In the genomic region with DNA sequence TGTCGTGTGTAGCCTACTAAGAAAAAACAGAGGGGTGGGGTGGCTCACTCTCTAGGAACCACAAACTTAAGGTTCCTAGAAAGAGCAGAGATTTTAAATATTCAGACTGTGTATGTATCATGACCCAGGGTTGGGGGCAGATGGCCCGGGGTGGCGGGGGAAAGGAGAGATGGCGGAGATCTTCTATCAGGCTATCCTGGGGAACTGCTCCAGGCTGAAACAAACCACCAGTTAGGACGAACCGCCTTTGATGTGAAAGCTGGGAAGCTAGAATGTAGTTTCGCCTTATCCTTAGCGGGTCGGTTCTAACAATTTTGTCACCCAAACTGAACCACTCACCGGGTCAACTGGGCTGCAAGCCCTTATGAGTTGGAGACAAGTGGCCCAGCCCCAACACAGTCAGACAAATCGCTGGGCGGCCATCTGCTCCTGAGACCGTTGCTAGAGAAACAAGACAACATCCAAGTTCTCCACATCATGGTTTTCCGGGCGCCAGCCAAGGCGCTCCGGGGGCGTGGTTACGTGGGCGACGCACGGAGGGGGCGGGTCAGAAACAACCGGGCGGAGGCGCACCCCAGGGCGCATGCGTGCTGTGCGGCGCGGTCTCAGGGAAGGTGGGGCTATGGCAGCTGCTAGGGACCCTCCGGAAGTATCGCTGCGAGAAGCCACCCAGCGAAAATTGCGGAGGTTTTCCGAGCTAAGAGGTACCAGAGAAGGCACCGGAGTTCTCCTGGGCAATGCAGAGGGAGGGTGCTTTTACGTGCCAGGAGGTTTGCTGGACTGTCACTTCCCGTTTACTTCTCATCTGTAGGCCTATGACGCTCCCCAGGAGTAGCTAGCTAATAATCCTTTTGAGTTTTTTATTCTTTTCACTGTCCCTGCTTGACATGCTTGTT, we compare ENCODE assay signal across 1 cellular context.
TF ChIP-seq lines count a peak whose summit lies in the region.

A gene (plus strand): TSS at position 586 of the 896 bp plus-strand sequence. CDS start 37 bp downstream, at position 623.
A gene with protein sequence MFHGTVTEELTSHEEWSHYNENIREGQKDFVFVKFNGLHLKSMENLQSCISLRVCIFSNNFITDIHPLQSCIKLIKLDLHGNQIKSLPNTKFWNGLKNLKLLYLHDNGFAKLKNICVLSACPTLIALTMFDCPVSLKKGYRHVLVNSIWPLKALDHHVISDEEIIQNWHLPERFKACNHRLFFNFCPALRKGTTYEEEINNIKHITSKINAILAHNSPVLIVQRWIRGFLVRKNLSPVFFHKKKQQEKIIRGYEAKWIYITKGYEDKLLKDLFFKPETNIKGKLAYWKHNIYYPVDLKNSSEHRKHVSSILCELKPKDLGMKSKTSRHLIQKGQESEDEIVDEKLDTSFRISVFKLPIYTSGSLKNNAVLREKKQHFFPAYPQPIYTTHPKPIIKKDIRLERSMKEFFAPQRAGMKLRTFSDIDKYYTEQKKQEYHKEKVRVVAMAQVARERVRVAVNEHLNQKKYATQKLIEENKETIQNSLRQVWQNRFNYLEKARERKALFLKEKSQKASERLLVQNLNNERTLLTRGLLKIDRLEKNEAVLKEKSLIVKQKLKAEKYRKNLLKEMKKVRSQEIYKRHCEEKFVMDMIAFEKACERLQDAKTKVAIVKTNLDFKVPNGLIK (minus strand): TSS at position 520 of the 896 bp plus-strand sequence. CDS start 14,492 bp downstream, outside the sequence.

TF ChIP-seq in HepG2, 621 proteins besides CTCF, POLR2A, EP300 and RAD21 (continued from another document and continues in another):
- TF ChIP-seq PRPF4 (IDR thresholded peaks at IDR 0.05; ENCODE audit: low read depth, low read length, poor library complexity, severe bottlenecking) (no peak), NFIC (IDR thresholded peaks at IDR 0.05; ENCODE audit: low read length) (no peak), RCOR2 (CRISPR knock-in tag; IDR thresholded peaks at IDR 0.05) (no peak), RBFOX2 (IDR thresholded peaks at IDR 0.05; ENCODE audit: low read depth, low read length) (peak; percentile 80), TMF1 (CRISPR knock-in tag; IDR thresholded peaks at IDR 0.05; ENCODE audit: low read depth) (no peak), NFE2L1 (CRISPR knock-in tag; IDR thresholded peaks at IDR 0.05; ENCODE audit: borderline replicate concordance) (no peak), DR1 (CRISPR knock-in tag; IDR thresholded peaks at IDR 0.05) (no peak), HOXA3 (CRISPR knock-in tag; IDR thresholded peaks at IDR 0.05) (peak; percentile 71; the same call in 1 of the 2 replicates), SAP130 (CRISPR knock-in tag; IDR thresholded peaks at IDR 0.05; ENCODE audit: low read depth) (peak; percentile 81), KLF13 (CRISPR knock-in tag; IDR thresholded peaks at IDR 0.05) (no peak), RFX5 (IDR thresholded peaks at IDR 0.05; ENCODE audit: low read depth, low read length) (no peak), ZSCAN9 (CRISPR knock-in tag; IDR thresholded peaks at IDR 0.05; ENCODE audit: borderline replicate concordance) (no peak), GABPA (IDR thresholded peaks at IDR 0.05; ENCODE audit: low read depth, low read length) (no peak), GABPA (CRISPR knock-in tag; IDR thresholded peaks at IDR 0.05; ENCODE audit: low read depth) (peak; percentile 73; the same call in 1 of the 2 replicates), ZNF30 (CRISPR knock-in tag; IDR thresholded peaks at IDR 0.05) (no peak), ATAD3A (CRISPR knock-in tag; IDR thresholded peaks at IDR 0.05) (no peak), NFKB2 (CRISPR knock-in tag; IDR thresholded peaks at IDR 0.05; ENCODE audit: borderline replicate concordance) (peak; percentile 77; the same call in 1 of the 2 replicates), ZNF230 (CRISPR knock-in tag; IDR thresholded peaks at IDR 0.05) (no peak), ZNF207 (IDR thresholded peaks at IDR 0.05; ENCODE audit: borderline replicate concordance) (no peak), TBL1XR1 (IDR thresholded peaks at IDR 0.05; ENCODE audit: borderline replicate concordance, low read length, partially characterized antibody) (no peak), SYNCRIP (IDR thresholded peaks at IDR 0.05; ENCODE audit: insufficient read depth, low read depth, low read length) (no peak), ZFX (CRISPR knock-in tag; IDR thresholded peaks at IDR 0.05; ENCODE audit: low read depth) (peak; percentile 79), PITX1 (CRISPR knock-in tag; IDR thresholded peaks at IDR 0.05) (peak; percentile 55; the same call in 1 of the 2 replicates), ZNF644 (CRISPR knock-in tag; IDR thresholded peaks at IDR 0.05; ENCODE audit: low read depth) (no peak), CBX5 (CRISPR knock-in tag; IDR thresholded peaks at IDR 0.05; ENCODE audit: borderline replicate concordance) (no peak; the same call in 1 of the 2 replicates), MED1 (CRISPR knock-in tag; IDR thresholded peaks at IDR 0.05) (no peak), FOXJ3 (CRISPR knock-in tag; IDR thresholded peaks at IDR 0.05; ENCODE audit: borderline replicate concordance) (0 out of 2 replicates have a peak, but pooled peaks have one; percentile 47), ZNF335 (CRISPR knock-in tag; IDR thresholded peaks at IDR 0.05) (peak; percentile 69; the same call in 1 of the 2 replicates), SRSF1 (optimal IDR thresholded peaks at IDR 0.05; ENCODE audit: low read depth, low read length) (no peak), MLLT10 (CRISPR knock-in tag; IDR thresholded peaks at IDR 0.05) (no peak), ZNF891 (CRISPR knock-in tag; IDR thresholded peaks at IDR 0.05) (no peak)
- TF ChIP-seq, protein P1, sequence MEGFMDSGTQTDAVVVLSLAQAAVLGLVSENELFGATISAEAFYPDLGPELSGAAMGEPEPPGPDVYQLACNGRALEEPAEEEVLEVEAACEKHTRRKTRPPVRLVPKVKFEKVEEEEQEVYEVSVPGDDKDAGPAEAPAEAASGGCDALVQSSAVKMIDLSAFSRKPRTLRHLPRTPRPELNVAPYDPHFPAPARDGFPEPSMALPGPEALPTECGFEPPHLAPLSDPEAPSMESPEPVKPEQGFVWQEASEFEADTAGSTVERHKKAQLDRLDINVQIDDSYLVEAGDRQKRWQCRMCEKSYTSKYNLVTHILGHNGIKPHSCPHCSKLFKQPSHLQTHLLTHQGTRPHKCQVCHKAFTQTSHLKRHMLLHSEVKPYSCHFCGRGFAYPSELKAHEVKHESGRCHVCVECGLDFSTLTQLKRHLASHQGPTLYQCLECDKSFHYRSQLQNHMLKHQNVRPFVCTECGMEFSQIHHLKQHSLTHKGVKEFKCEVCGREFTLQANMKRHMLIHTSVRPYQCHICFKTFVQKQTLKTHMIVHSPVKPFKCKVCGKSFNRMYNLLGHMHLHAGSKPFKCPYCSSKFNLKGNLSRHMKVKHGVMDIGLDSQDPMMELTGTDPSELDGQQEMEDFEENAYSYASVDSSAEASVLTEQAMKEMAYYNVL (CRISPR knock-in tag; IDR thresholded peaks at IDR 0.05; ENCODE audit: borderline replicate concordance): no peak
- TF ChIP-seq, protein P2, sequence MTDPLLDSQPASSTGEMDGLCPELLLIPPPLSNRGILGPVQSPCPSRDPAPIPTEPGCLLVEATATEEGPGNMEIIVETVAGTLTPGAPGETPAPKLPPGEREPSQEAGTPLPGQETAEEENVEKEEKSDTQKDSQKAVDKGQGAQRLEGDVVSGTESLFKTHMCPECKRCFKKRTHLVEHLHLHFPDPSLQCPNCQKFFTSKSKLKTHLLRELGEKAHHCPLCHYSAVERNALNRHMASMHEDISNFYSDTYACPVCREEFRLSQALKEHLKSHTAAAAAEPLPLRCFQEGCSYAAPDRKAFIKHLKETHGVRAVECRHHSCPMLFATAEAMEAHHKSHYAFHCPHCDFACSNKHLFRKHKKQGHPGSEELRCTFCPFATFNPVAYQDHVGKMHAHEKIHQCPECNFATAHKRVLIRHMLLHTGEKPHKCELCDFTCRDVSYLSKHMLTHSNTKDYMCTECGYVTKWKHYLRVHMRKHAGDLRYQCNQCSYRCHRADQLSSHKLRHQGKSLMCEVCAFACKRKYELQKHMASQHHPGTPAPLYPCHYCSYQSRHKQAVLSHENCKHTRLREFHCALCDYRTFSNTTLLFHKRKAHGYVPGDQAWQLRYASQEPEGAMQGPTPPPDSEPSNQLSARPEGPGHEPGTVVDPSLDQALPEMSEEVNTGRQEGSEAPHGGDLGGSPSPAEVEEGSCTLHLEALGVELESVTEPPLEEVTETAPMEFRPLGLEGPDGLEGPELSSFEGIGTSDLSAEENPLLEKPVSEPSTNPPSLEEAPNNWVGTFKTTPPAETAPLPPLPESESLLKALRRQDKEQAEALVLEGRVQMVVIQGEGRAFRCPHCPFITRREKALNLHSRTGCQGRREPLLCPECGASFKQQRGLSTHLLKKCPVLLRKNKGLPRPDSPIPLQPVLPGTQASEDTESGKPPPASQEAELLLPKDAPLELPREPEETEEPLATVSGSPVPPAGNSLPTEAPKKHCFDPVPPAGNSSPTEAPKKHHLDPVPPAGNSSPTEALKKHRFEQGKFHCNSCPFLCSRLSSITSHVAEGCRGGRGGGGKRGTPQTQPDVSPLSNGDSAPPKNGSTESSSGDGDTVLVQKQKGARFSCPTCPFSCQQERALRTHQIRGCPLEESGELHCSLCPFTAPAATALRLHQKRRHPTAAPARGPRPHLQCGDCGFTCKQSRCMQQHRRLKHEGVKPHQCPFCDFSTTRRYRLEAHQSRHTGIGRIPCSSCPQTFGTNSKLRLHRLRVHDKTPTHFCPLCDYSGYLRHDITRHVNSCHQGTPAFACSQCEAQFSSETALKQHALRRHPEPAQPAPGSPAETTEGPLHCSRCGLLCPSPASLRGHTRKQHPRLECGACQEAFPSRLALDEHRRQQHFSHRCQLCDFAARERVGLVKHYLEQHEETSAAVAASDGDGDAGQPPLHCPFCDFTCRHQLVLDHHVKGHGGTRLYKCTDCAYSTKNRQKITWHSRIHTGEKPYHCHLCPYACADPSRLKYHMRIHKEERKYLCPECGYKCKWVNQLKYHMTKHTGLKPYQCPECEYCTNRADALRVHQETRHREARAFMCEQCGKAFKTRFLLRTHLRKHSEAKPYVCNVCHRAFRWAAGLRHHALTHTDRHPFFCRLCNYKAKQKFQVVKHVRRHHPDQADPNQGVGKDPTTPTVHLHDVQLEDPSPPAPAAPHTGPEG (CRISPR knock-in tag; IDR thresholded peaks at IDR 0.05): no peak
- TF ChIP-seq, protein P3, sequence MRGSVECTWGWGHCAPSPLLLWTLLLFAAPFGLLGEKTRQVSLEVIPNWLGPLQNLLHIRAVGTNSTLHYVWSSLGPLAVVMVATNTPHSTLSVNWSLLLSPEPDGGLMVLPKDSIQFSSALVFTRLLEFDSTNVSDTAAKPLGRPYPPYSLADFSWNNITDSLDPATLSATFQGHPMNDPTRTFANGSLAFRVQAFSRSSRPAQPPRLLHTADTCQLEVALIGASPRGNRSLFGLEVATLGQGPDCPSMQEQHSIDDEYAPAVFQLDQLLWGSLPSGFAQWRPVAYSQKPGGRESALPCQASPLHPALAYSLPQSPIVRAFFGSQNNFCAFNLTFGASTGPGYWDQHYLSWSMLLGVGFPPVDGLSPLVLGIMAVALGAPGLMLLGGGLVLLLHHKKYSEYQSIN (CRISPR knock-in tag; IDR thresholded peaks at IDR 0.05; ENCODE audit: borderline replicate concordance): no peak
- TF ChIP-seq, protein P4, sequence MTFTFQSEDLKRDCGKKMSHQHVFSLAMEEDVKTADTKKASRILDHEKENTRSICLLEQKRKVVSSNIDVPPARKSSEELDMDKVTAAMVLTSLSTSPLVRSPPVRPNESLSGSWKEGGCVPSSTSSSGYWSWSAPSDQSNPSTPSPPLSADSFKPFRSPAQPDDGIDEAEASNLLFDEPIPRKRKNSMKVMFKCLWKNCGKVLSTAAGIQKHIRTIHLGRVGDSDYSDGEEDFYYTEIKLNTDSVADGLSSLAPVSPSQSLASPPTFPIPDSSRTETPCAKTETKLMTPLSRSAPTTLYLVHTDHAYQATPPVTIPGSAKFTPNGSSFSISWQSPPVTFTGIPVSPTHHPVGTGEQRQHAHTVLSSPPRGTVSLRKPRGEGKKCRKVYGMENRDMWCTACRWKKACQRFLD (CRISPR knock-in tag; IDR thresholded peaks at IDR 0.05; ENCODE audit: borderline replicate concordance): no peak
- TF ChIP-seq, protein P5, sequence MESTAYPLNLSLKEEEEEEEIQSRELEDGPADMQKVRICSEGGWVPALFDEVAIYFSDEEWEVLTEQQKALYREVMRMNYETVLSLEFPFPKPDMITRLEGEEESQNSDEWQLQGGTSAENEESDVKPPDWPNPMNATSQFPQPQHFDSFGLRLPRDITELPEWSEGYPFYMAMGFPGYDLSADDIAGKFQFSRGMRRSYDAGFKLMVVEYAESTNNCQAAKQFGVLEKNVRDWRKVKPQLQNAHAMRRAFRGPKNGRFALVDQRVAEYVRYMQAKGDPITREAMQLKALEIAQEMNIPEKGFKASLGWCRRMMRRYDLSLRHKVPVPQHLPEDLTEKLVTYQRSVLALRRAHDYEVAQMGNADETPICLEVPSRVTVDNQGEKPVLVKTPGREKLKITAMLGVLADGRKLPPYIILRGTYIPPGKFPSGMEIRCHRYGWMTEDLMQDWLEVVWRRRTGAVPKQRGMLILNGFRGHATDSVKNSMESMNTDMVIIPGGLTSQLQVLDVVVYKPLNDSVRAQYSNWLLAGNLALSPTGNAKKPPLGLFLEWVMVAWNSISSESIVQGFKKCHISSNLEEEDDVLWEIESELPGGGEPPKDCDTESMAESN (CRISPR knock-in tag; conservative IDR thresholded peaks at IDR 0.05): no peak
- TF ChIP-seq, protein P6, sequence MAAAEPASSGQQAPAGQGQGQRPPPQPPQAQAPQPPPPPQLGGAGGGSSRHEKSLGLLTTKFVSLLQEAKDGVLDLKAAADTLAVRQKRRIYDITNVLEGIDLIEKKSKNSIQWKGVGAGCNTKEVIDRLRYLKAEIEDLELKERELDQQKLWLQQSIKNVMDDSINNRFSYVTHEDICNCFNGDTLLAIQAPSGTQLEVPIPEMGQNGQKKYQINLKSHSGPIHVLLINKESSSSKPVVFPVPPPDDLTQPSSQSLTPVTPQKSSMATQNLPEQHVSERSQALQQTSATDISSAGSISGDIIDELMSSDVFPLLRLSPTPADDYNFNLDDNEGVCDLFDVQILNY (CRISPR knock-in tag; conservative IDR thresholded peaks at IDR 0.05): no peak
- TF ChIP-seq, protein P7, sequence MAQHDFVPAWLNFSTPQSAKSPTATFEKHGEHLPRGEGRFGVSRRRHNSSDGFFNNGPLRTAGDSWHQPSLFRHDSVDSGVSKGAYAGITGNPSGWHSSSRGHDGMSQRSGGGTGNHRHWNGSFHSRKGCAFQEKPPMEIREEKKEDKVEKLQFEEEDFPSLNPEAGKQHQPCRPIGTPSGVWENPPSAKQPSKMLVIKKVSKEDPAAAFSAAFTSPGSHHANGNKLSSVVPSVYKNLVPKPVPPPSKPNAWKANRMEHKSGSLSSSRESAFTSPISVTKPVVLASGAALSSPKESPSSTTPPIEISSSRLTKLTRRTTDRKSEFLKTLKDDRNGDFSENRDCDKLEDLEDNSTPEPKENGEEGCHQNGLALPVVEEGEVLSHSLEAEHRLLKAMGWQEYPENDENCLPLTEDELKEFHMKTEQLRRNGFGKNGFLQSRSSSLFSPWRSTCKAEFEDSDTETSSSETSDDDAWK (CRISPR knock-in tag; IDR thresholded peaks at IDR 0.05): no peak
- TF ChIP-seq, protein P8, sequence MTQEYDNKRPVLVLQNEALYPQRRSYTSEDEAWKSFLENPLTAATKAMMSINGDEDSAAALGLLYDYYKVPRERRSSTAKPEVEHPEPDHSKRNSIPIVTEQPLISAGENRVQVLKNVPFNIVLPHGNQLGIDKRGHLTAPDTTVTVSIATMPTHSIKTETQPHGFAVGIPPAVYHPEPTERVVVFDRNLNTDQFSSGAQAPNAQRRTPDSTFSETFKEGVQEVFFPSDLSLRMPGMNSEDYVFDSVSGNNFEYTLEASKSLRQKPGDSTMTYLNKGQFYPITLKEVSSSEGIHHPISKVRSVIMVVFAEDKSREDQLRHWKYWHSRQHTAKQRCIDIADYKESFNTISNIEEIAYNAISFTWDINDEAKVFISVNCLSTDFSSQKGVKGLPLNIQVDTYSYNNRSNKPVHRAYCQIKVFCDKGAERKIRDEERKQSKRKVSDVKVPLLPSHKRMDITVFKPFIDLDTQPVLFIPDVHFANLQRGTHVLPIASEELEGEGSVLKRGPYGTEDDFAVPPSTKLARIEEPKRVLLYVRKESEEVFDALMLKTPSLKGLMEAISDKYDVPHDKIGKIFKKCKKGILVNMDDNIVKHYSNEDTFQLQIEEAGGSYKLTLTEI (CRISPR knock-in tag; conservative IDR thresholded peaks at IDR 0.05): no peak
